ENCODE assay signal across 8 cellular contexts in the genomic region with DNA sequence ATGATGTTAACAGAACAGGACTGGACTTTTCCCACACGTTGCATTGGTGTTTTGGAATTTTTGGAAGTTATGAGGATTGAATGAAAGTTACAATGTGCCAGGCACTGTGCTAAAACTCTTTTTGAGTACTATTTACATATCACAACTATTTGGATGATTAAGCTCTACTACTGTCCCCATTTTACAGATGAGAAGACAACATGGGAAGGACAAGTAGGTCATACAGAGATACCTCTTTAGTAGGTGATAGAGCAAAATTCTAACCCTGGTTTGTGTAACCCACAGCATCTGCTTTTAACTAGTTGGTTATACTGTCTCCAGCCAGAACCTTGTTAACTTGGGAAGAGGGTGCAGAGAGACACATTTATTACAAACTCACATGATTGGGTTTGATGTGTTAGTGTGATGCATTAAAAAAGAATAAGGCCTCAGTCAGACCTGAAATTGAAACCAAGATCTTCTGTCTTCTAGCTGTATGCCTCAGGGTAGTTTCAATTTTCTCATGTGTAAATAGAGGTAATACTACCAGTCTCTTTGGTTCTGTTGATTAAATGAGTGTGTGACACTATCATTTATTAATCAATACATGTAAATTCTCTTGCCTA. TPM values are rescaled to one million over a fixed set of nuclear protein-coding genes. Genes with fewer than 3 reads are reported as not detected.
DNase-seq lines count a peak whose midpoint lies in the region; ATAC-seq and TF ChIP-seq lines count a peak whose summit lies in the region.

No MANE protein-coding gene starts in this region.

- intact Hi-C loops in left ventricle myocardium inferior (cut with micrococcal nuclease) (no loop called here), cardiac septum (cut with DNase I) (loop anchor here (2.0 kb wide), 1 partner anchor 145 kb away; a partner anchor contains a TSS), gastrocnemius medialis (cut with DNase I; ENCODE audit: low total_unique reads) (loop anchor here (5.0 kb wide), 1 partner anchor 145 kb away; a partner anchor contains a TSS)

- TF ChIP-seq CTCF in left ventricle myocardium inferior (IDR thresholded peaks at IDR 0.05; ENCODE audit: borderline replicate concordance) (no peak), choroid plexus epithelial cell (conservative IDR thresholded peaks at IDR 0.05; ENCODE audit: low read depth, low read length) (no peak), gastrocnemius medialis (IDR thresholded peaks at IDR 0.05 in 4 of 5, conservative IDR thresholded peaks at IDR 0.05 in 1 of 5) (no peak)

- no peaks in the 10 kb centered on the region for H3K27me3 ChIP-seq in left ventricle myocardium inferior (ENCODE audit: low read depth)
- H3K27me3 ChIP-seq in gastrocnemius medialis: no peaks in the 10 kb centered on the region

- ATAC-seq in HG03159 (IDR thresholded peaks at IDR 0.05; ENCODE audit: unreplicated experiment): peak; percentile 33
- ATAC-seq in gastrocnemius medialis: no peak

- H3K4me1 ChIP-seq in left ventricle myocardium inferior (peaks cover 59% of the 10 kb centered on the region), gastrocnemius medialis (peaks cover 36 to 45% of the 10 kb centered on the region in 2 donors)

- peak overlapping the region; percentile 95 for H3K27ac ChIP-seq in left ventricle myocardium inferior (replicated peaks)
- peak overlapping the region; percentile 90 to 96 (median 93) for H3K27ac ChIP-seq in gastrocnemius medialis

- in situ Hi-C loops in gastrocnemius medialis (cut with MboI; ENCODE audit: low sequenced_read_pairs in 4 of 4): loop anchor here in 3 of 4 donors (5.0 to 10.0 kb wide), 2 partner anchors 145 to 147 kb away; a partner anchor contains a TSS

- H3K4me3 ChIP-seq in left ventricle myocardium inferior: peak overlapping the region; percentile 86
- H3K4me3 ChIP-seq in choroid plexus epithelial cell (ENCODE audit: low read depth, low read length): peak overlapping the region; percentile 51
- peak overlapping the region; percentile 86 to 99 (median 88) for H3K4me3 ChIP-seq in gastrocnemius medialis

- no peaks in the 10 kb centered on the region for H3K9me3 ChIP-seq in left ventricle myocardium inferior (replicated peaks)
- H3K9me3 ChIP-seq in gastrocnemius medialis: no peaks in the 10 kb centered on the region

- TF ChIP-seq POLR2A in gastrocnemius medialis (IDR thresholded peaks at IDR 0.05): no peak

- DNase-seq in left ventricle myocardium inferior (no peak), cardiac septum (ENCODE audit: low spot score) (no peak), choroid plexus epithelial cell (ENCODE audit: low read depth) (no peak), gastrocnemius medialis (no peak), AG20443 (ENCODE audit: low spot score) (no peak), mesenteric fat pad (ENCODE audit: low spot score) (no peak), NCI-H345 treated with DMSO at 0.1 percent for 48 hours (lab: John Stamatoyannopoulos, UW; ENCODE audit: unreplicated experiment) (no peak)

- H3K36me3 ChIP-seq in left ventricle myocardium inferior (peaks cover 35% of the 10 kb centered on the region), gastrocnemius medialis (peaks cover 0 to 28% of the 10 kb centered on the region in 2 donors)

RNA-seq across cellular contexts. Expression of a gene that starts 1.4 kb away (rescaled TPM):
- 556 TPM for total RNA-seq in left ventricle myocardium inferior
- total RNA-seq in cardiac septum: 360 TPM
- 100 to 1,000 TPM; 186 to 413 (median 377) TPM for total RNA-seq in gastrocnemius medialis
- total RNA-seq in mesenteric fat pad: 122 TPM
